ENCODE assay signal across 23 cellular contexts in genomic region chr4:118848242-118848641, GRCh38.
"Had no signal": no experiment of that assay in that cellular context is flagged by ENCODE, and none has a peak within 500 bp of the region (broad histone marks: within the 10 kb centered on the region; RNA-seq: fewer than 3 reads in every experiment).

No MANE protein-coding gene starts in this region.

- H3K4me3 ChIP-seq: hepatocyte, left ventricle myocardium inferior, lung, ovary, right atrium auricular region, right lobe of liver, smooth muscle cell, stomach, testis, thyroid gland, transverse colon, upper lobe of right lung had no signal

- H3K9me3 ChIP-seq: left ventricle myocardium inferior, ovary, right atrium auricular region, right lobe of liver, stomach, testis, thyroid gland, transverse colon, upper lobe of right lung had no signal

- H3K79me2 ChIP-seq: hepatocyte had no signal

- H3K36me3 Mint-ChIP-seq: mesothelial cell of epicardium had no signal

- H3K4me2 ChIP-seq: hepatocyte, smooth muscle cell had no signal

- H3K4me3 Mint-ChIP-seq: mesothelial cell of epicardium; naive B cell; natural killer cell treated with Interleukin-12 subunit alpha and Interleukin-12 subunit beta and Interleukin-15 and Interleukin-18, amount 100 ng/mL, for 72 hours; stimulated activated naive B cell treated with anti-CD40 and anti-IgM and Interleukin-4, amounts not matched to agents 10 μg/mL and 1 μg/mL and 100 μg/mL, for 72 hours had no signal

- H3K36me3 ChIP-seq: left ventricle myocardium inferior, ovary, right atrium auricular region, right lobe of liver, stomach, thyroid gland, transverse colon, upper lobe of right lung had no signal

- H3K27ac Mint-ChIP-seq: mesothelial cell of epicardium; natural killer cell treated with Interleukin-12 subunit alpha and Interleukin-12 subunit beta and Interleukin-15 and Interleukin-18, amount 100 ng/mL, for 72 hours; progenitor cell of endocrine pancreas; stimulated activated naive B cell treated with anti-CD40 and anti-IgM and Interleukin-4, amounts not matched to agents 10 μg/mL and 1 μg/mL and 100 μg/mL, for 72 hours had no signal

- DNase-seq: islet precursor cell; left ventricle myocardium inferior; naive B cell; ovary; right lobe of liver; stimulated activated CD4-positive, alpha-beta T cell treated with anti-CD3 and anti-CD28 coated beads, Interleukin-1b, Interleukin-23, amount 100 ng/mL, for 48 hours; stimulated activated CD4-positive, alpha-beta T cell treated with anti-CD3 and anti-CD28 coated beads, Interleukin-2, amount 100 ng/mL, for 48 hours; stimulated activated CD4-positive, alpha-beta T cell treated with anti-CD3 and anti-CD28 coated beads, Interleukin-4, amount 100 ng/mL, for 4 hours; stimulated activated CD8-positive, alpha-beta memory T cell treated with anti-CD3 and anti-CD28 coated beads, Interleukin-4, amount 100 ng/mL, for 48 hours; stimulated activated naive B cell treated with anti-CD40 and anti-IgM and Interleukin-4, amounts not matched to agents 10 μg/mL and 1 μg/mL and 100 μg/mL, for 72 hours; stimulated activated naive CD8-positive, alpha-beta T cell treated with anti-CD3 and anti-CD28 coated beads, Interleukin-15, Interleukin-2, amounts not matched to agents 100 U/mL and 50 U/mL, for 24 hours; stomach; testis; thyroid gland; transverse colon; upper lobe of right lung had no signal

- H3K27me3 ChIP-seq: hepatocyte, ovary, right atrium auricular region, right lobe of liver, stomach, testis, thyroid gland, transverse colon, upper lobe of right lung had no signal

- H3K27ac ChIP-seq: hepatocyte, left ventricle myocardium inferior, ovary, right atrium auricular region, right lobe of liver, stomach, testis, thyroid gland, transverse colon, upper lobe of right lung had no signal

- H3K4me1 ChIP-seq: left ventricle myocardium inferior, testis, upper lobe of right lung had no signal

- H2AFZ ChIP-seq: hepatocyte had no signal

- H3K9me3 Mint-ChIP-seq: mesothelial cell of epicardium; stimulated activated naive B cell treated with anti-CD40 and anti-IgM and Interleukin-4, amounts not matched to agents 10 μg/mL and 1 μg/mL and 100 μg/mL, for 72 hours had no signal

- ATAC-seq: natural killer cell treated with Interleukin-12 subunit alpha and Interleukin-12 subunit beta and Interleukin-15 and Interleukin-18, amount 100 ng/mL, for 72 hours; right lobe of liver; stimulated activated naive B cell treated with anti-CD40 and anti-IgM and Interleukin-4, amounts not matched to agents 10 μg/mL and 1 μg/mL and 100 μg/mL, for 72 hours; stimulated activated naive CD8-positive, alpha-beta T cell treated with anti-CD3 and anti-CD28 coated beads, Interleukin-15, Interleukin-2, amounts not matched to agents 100 U/mL and 50 U/mL, for 24 hours; upper lobe of right lung had no signal
